ENCODE assay signal across 25 cellular contexts in genomic region chr2:120034616-120035015, GRCh38. TPM values are rescaled to one million over a fixed set of nuclear protein-coding genes. Genes with fewer than 3 reads are reported as not detected.
DNase-seq lines count a peak whose midpoint lies in the region; ATAC-seq and TF ChIP-seq lines count a peak whose summit lies in the region.
"Had no signal": no experiment of that assay in that cellular context is flagged by ENCODE, and none has a peak within 500 bp of the region (broad histone marks: within the 10 kb centered on the region; RNA-seq: fewer than 3 reads in every experiment).

No MANE protein-coding gene starts in this region.

- H3K4ac ChIP-seq in mesenchymal stem cell (ENCODE audit: low read depth in 1 of 2, low read length in 2 of 2), result no peak overlapping the region

- no peak overlapping the region for H3K4me3 Mint-ChIP-seq in GM23338
- H3K4me3 Mint-ChIP-seq: CD14-positive monocyte; CD4-positive, alpha-beta T cell; H9 had no signal

- H2BK5ac ChIP-seq in mesenchymal stem cell (ENCODE audit: low read depth, low read length, poor library complexity, severe bottlenecking), result no peak overlapping the region

- H2AK5ac ChIP-seq in mesenchymal stem cell (ENCODE audit: low read length, severe bottlenecking), result no peak overlapping the region

- DNase-seq in GM23338 (ENCODE audit: low spot score), result no peak
- peak; percentile 44 for DNase-seq in kidney glomerular epithelial cell (lab: John Stamatoyannopoulos, UW)
- no peak for DNase-seq in mesenchymal stem cell
- DNase-seq in renal cortical epithelial cell (ENCODE audit: low read depth), result peak; percentile 68
- no peak for DNase-seq in NCI-H1694 treated with DMSO at 0.1 percent for 48 hours (lab: John Stamatoyannopoulos, UW)
- no peak for DNase-seq in GM19238 (ENCODE audit: insufficient read length, low spot score)
- no peak for DNase-seq in NCI-H526 (lab: John Stamatoyannopoulos, UW)
- no peak for DNase-seq in HuH-7.5 (ENCODE audit: low spot score)
- DNase-seq: 8988T; ACHN; AML-193; BE2C; CD4-positive, alpha-beta T cell; CD8-positive, alpha-beta memory T cell; DMS 273 treated with DMSO at 0.1 percent for 48 hours; DMS79; EL; GDM1; GM23248; H9 had no signal

- H3K27ac Mint-ChIP-seq in GM23338, result no peak overlapping the region
- H3K27ac Mint-ChIP-seq: CD4-positive, alpha-beta T cell had no signal

- H3K27me3 ChIP-seq in GM23338 (ENCODE audit: insufficient read depth) (no peaks in the 10 kb centered on the region), mesenchymal stem cell (ENCODE audit: control insufficient read depth in 1 of 2, insufficient read depth in 1 of 2, low read length in 2 of 2) (no peaks in the 10 kb centered on the region)
- H3K27me3 ChIP-seq: BE2C; BLaER1 treated with 17β-estradiol and CSF1 and Interleukin-3, amounts not matched to agents 10 nM and 100 nM had no signal

- no peaks in the 10 kb centered on the region for H3K36me3 ChIP-seq in GM23338 (ENCODE audit: insufficient read depth)
- H3K36me3 ChIP-seq in mesenchymal stem cell (ENCODE audit: control insufficient read depth in 1 of 2, insufficient read depth in 2 of 2, low read depth in 1 of 2, low read length in 2 of 2), result no peaks in the 10 kb centered on the region
- H3K36me3 ChIP-seq: BE2C had no signal

- no peak overlapping the region for H3K14ac ChIP-seq in mesenchymal stem cell (ENCODE audit: low read length in 2 of 2)

- H2BK12ac ChIP-seq in mesenchymal stem cell (ENCODE audit: low read length in 2 of 2), result no peak overlapping the region

- no peaks in the 10 kb centered on the region for H3K9me3 Mint-ChIP-seq in GM23338
- H3K9me3 Mint-ChIP-seq: CD4-positive, alpha-beta T cell; CD8-positive, alpha-beta memory T cell; H9 had no signal

- H2BK120ac ChIP-seq in mesenchymal stem cell (ENCODE audit: low read depth, low read length), result no peak overlapping the region

- ATAC-seq in GM23338, result peak; percentile 61
- ATAC-seq: A549, GM12878, HCT116 had no signal

- peaks cover 22% of the 10 kb centered on the region for H3K79me1 ChIP-seq in mesenchymal stem cell (replicated peaks; ENCODE audit: low read length, poor library complexity, severe bottlenecking)

- H3K4me3 ChIP-seq in GM23338 (no peak overlapping the region), mesenchymal stem cell (ENCODE audit: insufficient read depth in 1 of 2, low read depth in 1 of 2, low read length in 2 of 2) (no peak overlapping the region)
- H3K4me3 ChIP-seq: A549; BLaER1 treated with 17β-estradiol and CSF1 and Interleukin-3, amounts not matched to agents 10 nM and 100 nM; GM12878; GM23248 had no signal

- no peak overlapping the region for H3K18ac ChIP-seq in mesenchymal stem cell (ENCODE audit: low read depth in 1 of 2, low read length in 2 of 2)

- no peaks in the 10 kb centered on the region; the same call in 1 of the 2 replicates for H4K20me1 ChIP-seq in GM23338 (replicated peaks; ENCODE audit: insufficient read depth)

- H3K27me3 Mint-ChIP-seq in GM23338 (ENCODE audit: insufficient read depth, low read depth, poor library complexity), result peaks cover 2% of the 10 kb centered on the region
- H3K27me3 Mint-ChIP-seq: CD4-positive, alpha-beta T cell had no signal

- H3K9ac ChIP-seq in mesenchymal stem cell (ENCODE audit: low read length), result no peak overlapping the region
- H3K9ac ChIP-seq: BLaER1 treated with 17β-estradiol and CSF1 and Interleukin-3, amounts not matched to agents 10 nM and 100 nM; GM23248 had no signal

- no peaks in the 10 kb centered on the region for H3K9me2 ChIP-seq in GM23338 (ENCODE audit: insufficient read depth)

- no peak overlapping the region for H4K91ac ChIP-seq in mesenchymal stem cell (ENCODE audit: low read length)

- no peak overlapping the region for H3K23ac ChIP-seq in mesenchymal stem cell (ENCODE audit: low read length in 2 of 2)

- H3K27ac ChIP-seq in GM23338 (ENCODE audit: low read depth) (no peak overlapping the region), mesenchymal stem cell (ENCODE audit: low read length, poor library complexity, severe bottlenecking) (no peak overlapping the region)
- H3K27ac ChIP-seq: A549; BLaER1 treated with 17β-estradiol and CSF1 and Interleukin-3, amounts not matched to agents 10 nM and 100 nM; GM23248 had no signal

- no peaks in the 10 kb centered on the region for H3K9me3 ChIP-seq in mesenchymal stem cell (ENCODE audit: control insufficient read depth, low read length)
- H3K9me3 ChIP-seq: A549, BE2C had no signal

- WGBS in mesenchymal stem cell, result 95% methylated on average over 3 of the region's 4 CpGs

- H2BK15ac ChIP-seq in mesenchymal stem cell (ENCODE audit: low read depth, poor library complexity, severe bottlenecking), result no peak overlapping the region

- H4K8ac ChIP-seq in mesenchymal stem cell (ENCODE audit: low read length), result no peak overlapping the region

- no peak overlapping the region for H3K4me2 ChIP-seq in GM23338
- peak overlapping the region; percentile 39 for H3K4me2 ChIP-seq in mesenchymal stem cell (ENCODE audit: low read length, poor library complexity, severe bottlenecking)
- H3K4me2 ChIP-seq: A549; BLaER1 treated with 17β-estradiol and CSF1 and Interleukin-3, amounts not matched to agents 10 nM and 100 nM had no signal

- H3F3A ChIP-seq in GM23338 (replicated peaks; ENCODE audit: low read depth), result no peaks in the 10 kb centered on the region

- H3K4me1 ChIP-seq in GM23338 (ENCODE audit: insufficient read depth) (peaks cover 6% of the 10 kb centered on the region), mesenchymal stem cell (ENCODE audit: control insufficient read depth, insufficient read depth, low read depth, low read length) (peaks cover 4% of the 10 kb centered on the region)
- H3K4me1 ChIP-seq: BE2C; BLaER1 treated with 17β-estradiol and CSF1 and Interleukin-3, amounts not matched to agents 10 nM and 100 nM had no signal

- peaks cover 53% of the 10 kb centered on the region for H3K79me2 ChIP-seq in GM23338 (replicated peaks; ENCODE audit: insufficient read depth)

- H3K4me1 Mint-ChIP-seq in GM23338, result peaks cover 17% of the 10 kb centered on the region
- H3K4me1 Mint-ChIP-seq: CD14-positive monocyte had no signal

- H2AFZ ChIP-seq in GM23338, result no peak overlapping the region
- no peak overlapping the region for H2AFZ ChIP-seq in mesenchymal stem cell (ENCODE audit: low read depth, low read length)
- H2AFZ ChIP-seq: GM23248 had no signal

- peaks cover 3% of the 10 kb centered on the region; the same call in 1 of the 3 replicates for H3K36me3 Mint-ChIP-seq in GM23338 (ENCODE audit: low read depth)
- H3K36me3 Mint-ChIP-seq: CD14-positive monocyte had no signal

- no peak for TF ChIP-seq CTCF in GM23338 (conservative IDR thresholded peaks at IDR 0.05; ENCODE audit: low read depth in 2 of 2)

RNA-seq across cellular contexts. Expression of gene EPB41L5, which starts 21.7 kb away (rescaled TPM):
- 35.4 and 35.5 TPM in 2 replicates for total RNA-seq in GM23338 (2014; rRNA removed; shearing (Covaris generic))
- polyA plus RNA-seq in GM23338 (2016; fragmentation: Nextera tagmentation; extraction: Ambion mirVana), result 13.9 and 15.5 TPM in 2 replicates
- polyA plus RNA-seq in mesenchymal stem cell (2013, experiment 1 of 2), result 9.8 TPM
- 9.7 TPM for polyA plus RNA-seq in mesenchymal stem cell (2013, experiment 2 of 2)
- 33.0 and 57.3 TPM in 2 replicates for total RNA-seq in renal cortical epithelial cell

Comparison
In these comparisons a context has a peak if more than half of its experiments do, and no peak if none do; other contexts are left out.
1. DNase-seq: peak in kidney glomerular epithelial cell (single experiment) and renal cortical epithelial cell (single experiment); none in GM23338 (single experiment), mesenchymal stem cell (single experiment), NCI-H1694 treated with DMSO at 0.1 percent for 48 hours (single experiment), GM19238 (single experiment), NCI-H526 (0 of 2) and HuH-7.5 (single experiment).